ENCODE assay signal across 20 cellular contexts in genomic region chr6:6881438-6882267, GRCh38.
DNase-seq lines count a peak whose midpoint lies in the region; ATAC-seq and TF ChIP-seq lines count a peak whose summit lies in the region.
"Had no signal": no experiment of that assay in that cellular context is flagged by ENCODE, and none has a peak within 500 bp of the region (broad histone marks: within the 10 kb centered on the region; RNA-seq: fewer than 3 reads in every experiment).

No MANE protein-coding gene starts in this region.

- H4K20me1 ChIP-seq in fibroblast of lung (ENCODE audit: control insufficient read depth, extremely low read depth, insufficient read depth, low read length), result no peaks in the 10 kb centered on the region

- H3K36me3 ChIP-seq in fibroblast of lung (ENCODE audit: control insufficient read depth, insufficient read depth, low read length) (no peaks in the 10 kb centered on the region), upper lobe of right lung (no peaks in the 10 kb centered on the region)
- H3K36me3 ChIP-seq: BE2C had no signal

- intact Hi-C loops in upper lobe of right lung (cut with DNase I), result no loop called here
- intact Hi-C loops in posterior cingulate gyrus (cut with DNase I), result no loop called here

- H3K79me2 ChIP-seq in fibroblast of lung (ENCODE audit: control insufficient read depth, insufficient read depth, low read length), result no peaks in the 10 kb centered on the region

- no peaks in the 10 kb centered on the region for H3K9me3 ChIP-seq in fibroblast of lung (ENCODE audit: control insufficient read depth, insufficient read depth, low read depth, low read length)
- H3K9me3 ChIP-seq in upper lobe of right lung, result no peaks in the 10 kb centered on the region
- H3K9me3 ChIP-seq: BE2C had no signal

- no peak overlapping the region for H3K27ac ChIP-seq in fibroblast of lung (ENCODE audit: insufficient read depth, low read length)
- peak overlapping the region; percentile 26 for H3K27ac ChIP-seq in upper lobe of right lung
- H3K27ac ChIP-seq: 22Rv1 had no signal

- no peak overlapping the region for H2AFZ ChIP-seq in fibroblast of lung (ENCODE audit: low read length)

- TF ChIP-seq CTCF in fibroblast of lung (conservative IDR thresholded peaks at IDR 0.05 in 1 of 2, IDR thresholded peaks at IDR 0.05 in 1 of 2; ENCODE audit: low read depth in 1 of 2, low read length in 2 of 2) (no peak), upper lobe of right lung (IDR thresholded peaks at IDR 0.05) (no peak)

- H3K4me2 ChIP-seq in fibroblast of lung (ENCODE audit: extremely low read depth, insufficient read depth, low read length), result no peak overlapping the region

- no peaks in the 10 kb centered on the region for H3K27me3 ChIP-seq in fibroblast of lung (ENCODE audit: control insufficient read depth, insufficient read depth, low read length)
- no peaks in the 10 kb centered on the region for H3K27me3 ChIP-seq in upper lobe of right lung
- H3K27me3 ChIP-seq: BE2C had no signal

- no peak overlapping the region for H3K9ac ChIP-seq in fibroblast of lung (ENCODE audit: insufficient read depth, low read length)

- ATAC-seq in upper lobe of right lung (no peak), GM21367 (IDR thresholded peaks at IDR 0.05; ENCODE audit: unreplicated experiment) (no peak)
- ATAC-seq: activated CD8-positive, alpha-beta T cell treated with anti-CD3 and anti-CD28 coated beads, Interleukin-2, amount 10 ng/mL, durations not matched to agents 7 days and 5 days; activated naive CD4-positive, alpha-beta T cell treated with anti-CD3 and anti-CD28 coated beads, Interleukin-2, amount 50 U/mL, for 72 hours had no signal

- no peaks in the 10 kb centered on the region for H3K4me1 ChIP-seq in fibroblast of lung (ENCODE audit: control insufficient read depth, extremely low read depth, insufficient read depth, low read length)
- peaks cover 11% of the 10 kb centered on the region for H3K4me1 ChIP-seq in upper lobe of right lung
- H3K4me1 ChIP-seq: BE2C had no signal

- H3K4me3 ChIP-seq in fibroblast of lung (replicated peaks in 1 of 4; ENCODE audit: control extremely low read depth in 1 of 4, insufficient read depth in 1 of 4, low read depth in 3 of 4, low read length in 4 of 4) (no peak overlapping the region), upper lobe of right lung (no peak overlapping the region)
- H3K4me3 ChIP-seq: lung had no signal

- DNase-seq in NCI-H1417 (lab: John Stamatoyannopoulos, UW) (peak in 2 of 3 experiments; percentile 28 to 58), NCI-H1417 treated with DMSO at 0.1 percent for 48 hours (lab: John Stamatoyannopoulos, UW) (no peak), NOMO-1 treated with DMSO at 0.1 percent for 48 hours (lab: John Stamatoyannopoulos, UW; ENCODE audit: unreplicated experiment) (peak; percentile 91), fibroblast of lung (ENCODE audit: low read depth in 2 of 2) (peak; percentile 22 to 41), upper lobe of right lung (no peak), posterior cingulate gyrus (no peak)
- no peak for DNase-seq in stimulated activated CD4-positive, alpha-beta T cell treated with anti-CD3 and anti-CD28 coated beads, Interleukin-1b, Interleukin-23, amount 100 ng/mL, for 48 hours
- DNase-seq: activated CD8-positive, alpha-beta T cell treated with anti-CD3 and anti-CD28 coated beads, Interleukin-2, amount 10 ng/mL, durations not matched to agents 7 days and 5 days; activated T-cell treated with anti-CD3 and anti-CD28 coated beads, Interleukin-2, amount 50 U/mL, for 48 hours; BE2C; H9; naive B cell; NCI-H187; NCI-H446 treated with DMSO at 0.1 percent for 48 hours; Right ventricle myocardium superior; stimulated activated CD4-positive, alpha-beta T cell treated with anti-CD3 and anti-CD28 coated beads, Interleukin-4, amount 100 ng/mL, for 1 hour had no signal

Comparison
In these comparisons a context has a peak if more than half of its experiments do, and no peak if none do; other contexts are left out.
1. DNase-seq: peak in NCI-H1417 (2 of 3), NOMO-1 treated with DMSO at 0.1 percent for 48 hours (single experiment) and fibroblast of lung (2 of 2); none in NCI-H1417 treated with DMSO at 0.1 percent for 48 hours (single experiment), upper lobe of right lung (single experiment), stimulated activated CD4-positive, alpha-beta T cell treated with anti-CD3 and anti-CD28 coated beads, Interleukin-1b, Interleukin-23, amount 100 ng/mL, for 48 hours (single experiment) and posterior cingulate gyrus (0 of 10).